Comparison of ENCODE assay signal across 8 cellular contexts in genomic region chr12:120495723-120496352, GRCh38. TPM values are rescaled to one million over a fixed set of nuclear protein-coding genes. Genes with fewer than 3 reads are reported as not detected.
DNase-seq lines count a peak whose midpoint lies in the region; ATAC-seq and TF ChIP-seq lines count a peak whose summit lies in the region.

DYNLL1 (plus strand) TSS chr12:120496113; CDS start chr12:120496422, 309 bp downstream.

- peaks cover 15% of the 10 kb centered on the region for H3K4me1 ChIP-seq in KMS-11 (ENCODE audit: low read depth, poor library complexity, severe bottlenecking)
- peaks cover 0 to 15% (median 7%) of the 10 kb centered on the region in 4 donors for H3K4me1 ChIP-seq in Peyer's patch
- peaks cover 21 to 36% (median 30%) of the 10 kb centered on the region in 4 donors for H3K4me1 ChIP-seq in esophagus muscularis mucosa

- H3K36me3 ChIP-seq in KMS-11 (ENCODE audit: insufficient read depth) (no peaks in the 10 kb centered on the region), Peyer's patch (peaks cover 0 to 17% (median 0%) of the 10 kb centered on the region in 3 donors), esophagus muscularis mucosa (peaks cover 0 to 39% (median 27%) of the 10 kb centered on the region in 4 donors)

- H3K4me3 ChIP-seq in KMS-11 (IDR thresholded peaks at IDR 0.05; ENCODE audit: insufficient read depth, low read depth, low read length) (no peak within 1 kb of the TSS), Peyer's patch (peak within 1 kb of the TSS; percentile 70 to 95 (median 90)), esophagus muscularis mucosa (peak within 1 kb of the TSS; percentile 78 to 96 (median 88))

- H3K4me2 ChIP-seq in KMS-11 = peak within 1 kb of the TSS; percentile 80

- peak within 1 kb of the TSS; percentile 59 for H3K9ac ChIP-seq in KMS-11

- TF ChIP-seq POLR2A in Peyer's patch (IDR thresholded peaks at IDR 0.05) (peak; percentile 80 to 86), esophagus muscularis mucosa (IDR thresholded peaks at IDR 0.05; ENCODE audit: low read depth) (peak; percentile 67)

- DNase-seq in DMS53 treated with DMSO at 0.1 percent for 48 hours (lab: John Stamatoyannopoulos, UW; ENCODE audit: unreplicated experiment) = peak; percentile 96
- peak; percentile 97 to 98 (median 98) for DNase-seq in Peyer's patch
- peak; percentile 99 for DNase-seq in activated T-cell treated with anti-CD3 and anti-CD28 coated beads, Interleukin-2, amount 50 U/mL, for 48 hours
- DNase-seq in esophagus muscularis mucosa (ENCODE audit: extremely low spot score) = peak; percentile 99
- peak; percentile 97 for DNase-seq in myocyte (ENCODE audit: low read depth)
- peak; percentile 94 to 95 for DNase-seq in stimulated activated CD8-positive, alpha-beta memory T cell treated with anti-CD3 and anti-CD28 coated beads, Interleukin-7, amount 100 ng/mL, for 48 hours (ENCODE audit: extremely low read depth in 1 of 2, low read depth in 1 of 2)

- H2AFZ ChIP-seq in KMS-11 (ENCODE audit: low read depth) = peak within 1 kb of the TSS; percentile 38; the same call in 1 of the 2 replicates

- intact Hi-C loops in esophagus muscularis mucosa (cut with DNase I) = loop anchor here (2.0 kb wide), 1 partner anchor 33 kb away; the partner anchor contains the start of gene COQ5

- TF ChIP-seq EP300 in esophagus muscularis mucosa (IDR thresholded peaks at IDR 0.05) = no peak

- H3K27ac ChIP-seq in KMS-11 (peak within 1 kb of the TSS; percentile 42), Peyer's patch (peak within 1 kb of the TSS; percentile 84 to 88 (median 88)), esophagus muscularis mucosa (replicated peaks in 1 of 4) (peak within 1 kb of the TSS; percentile 88 to 94 (median 91))

- no peaks in the 10 kb centered on the region for H4K20me1 ChIP-seq in KMS-11 (ENCODE audit: insufficient read depth)

- WGBS in esophagus muscularis mucosa = 1% methylated on average over 12 of the region's 51 CpGs

- H3K9me3 ChIP-seq in Peyer's patch = no peaks in the 10 kb centered on the region
- H3K9me3 ChIP-seq in esophagus muscularis mucosa = no peaks in the 10 kb centered on the region

- no peak for TF ChIP-seq CTCF in KMS-11 (conservative IDR thresholded peaks at IDR 0.05; ENCODE audit: low read depth, low read length)
- peak in 3 of 6 experiments; percentile 18 to 25 (median 22) for TF ChIP-seq CTCF in Peyer's patch (IDR thresholded peaks at IDR 0.05)
- TF ChIP-seq CTCF in esophagus muscularis mucosa (IDR thresholded peaks at IDR 0.05) = peak in 1 of 3 experiments; percentile 29

- no peaks in the 10 kb centered on the region for H3K27me3 ChIP-seq in KMS-11 (ENCODE audit: insufficient read depth, low read depth)
- H3K27me3 ChIP-seq in Peyer's patch = no peaks in the 10 kb centered on the region
- no peaks in the 10 kb centered on the region for H3K27me3 ChIP-seq in esophagus muscularis mucosa

- peaks cover 34% of the 10 kb centered on the region for H3K79me2 ChIP-seq in KMS-11 (ENCODE audit: insufficient read depth, low read depth)

- ATAC-seq in GM21737 (IDR thresholded peaks at IDR 0.05; ENCODE audit: unreplicated experiment) = peak; percentile 94

RNA-seq across cellular contexts. Expression of gene DYNLL1, which starts in this region (rescaled TPM):
- total RNA-seq in Peyer's patch (100 to 1,000 TPM; 128 to 212 (median 199) TPM), esophagus muscularis mucosa (100 to 1,000 TPM; 229 to 289 (median 269) TPM), myocyte (329 and 397 TPM in 2 replicates)
- 759 TPM for polyA plus RNA-seq in myocyte (2012)
